In the genomic region with DNA sequence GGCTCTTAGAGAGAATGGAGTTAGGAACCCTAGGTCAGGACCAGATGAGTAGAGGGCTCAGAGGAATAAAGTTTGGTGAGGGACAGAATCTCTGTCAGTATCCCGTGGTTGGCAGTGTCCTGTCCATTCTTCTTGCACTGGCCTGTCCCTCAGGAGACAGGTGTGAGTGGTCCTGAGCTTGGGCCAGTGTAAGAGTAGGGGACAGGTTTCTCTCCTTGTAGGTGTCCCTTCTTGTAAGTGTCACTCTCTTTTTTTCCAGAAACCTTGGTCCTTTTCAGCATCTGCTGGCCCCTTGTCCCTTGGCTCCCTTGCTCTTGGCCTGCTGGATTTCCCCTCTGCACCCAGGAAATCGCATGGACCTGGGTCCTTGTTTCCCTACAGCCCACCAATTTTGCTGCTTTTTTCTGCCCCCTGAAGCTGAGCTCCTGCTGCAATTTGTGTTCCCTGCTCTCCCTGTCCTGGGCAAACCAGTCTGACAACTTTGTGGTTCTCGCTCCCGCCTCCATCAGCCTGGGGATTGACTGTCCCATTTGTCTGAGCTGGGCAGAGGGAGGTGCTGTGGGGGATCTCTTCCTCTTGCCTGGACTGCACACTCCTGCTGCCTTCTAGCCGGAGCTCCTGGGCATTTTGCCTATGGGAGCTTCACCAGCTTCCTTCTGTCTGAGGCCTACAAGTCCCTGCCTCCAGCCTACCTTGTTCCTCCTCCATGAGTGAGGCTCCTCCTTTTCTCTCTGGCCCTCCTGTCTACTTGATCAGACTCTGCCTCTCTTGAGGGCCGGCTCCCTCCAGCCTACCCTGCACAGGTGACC, we compare ENCODE assay signal across 8 cellular contexts. TPM values are rescaled to one million over a fixed set of nuclear protein-coding genes. Genes with fewer than 3 reads are reported as not detected.
DNase-seq lines count a peak whose midpoint lies in the region; ATAC-seq, FAIRE-seq and TF ChIP-seq lines count a peak whose summit lies in the region.

No MANE protein-coding gene starts in this region.

- peak overlapping the region in 1 of 2 donors; percentile 5 for H3K4me3 Mint-ChIP-seq in stimulated activated naive B cell treated with anti-CD40 and anti-IgM and Interleukin-4, amounts not matched to agents 10 μg/mL and 1 μg/mL and 100 μg/mL, for 72 hours

- no peak for TF ChIP-seq EP300 in K562 (IDR thresholded peaks at IDR 0.05; ENCODE audit: low read length)

- H3K4me3 ChIP-seq in K562 (no peak overlapping the region), keratinocyte (ENCODE audit: control insufficient read depth in 2 of 3, extremely low read depth in 1 of 3, insufficient read depth in 2 of 3, low read depth in 1 of 3, low read length in 3 of 3) (peak overlapping the region; percentile 34 to 59 (median 50))

- H3K27ac ChIP-seq in K562 (ENCODE audit: extremely low read depth, low read depth, low read length) (0 out of 3 replicates have a peak overlapping the region, but pooled peaks have one; percentile 5), keratinocyte (ENCODE audit: control insufficient read depth, insufficient read depth, low read length) (peak overlapping the region; percentile 84)

- intact Hi-C loops in K562 (cut with micrococcal nuclease) = no loop called here

- H4K20me1 ChIP-seq in K562 (replicated peaks; ENCODE audit: control insufficient read depth, insufficient read depth, low read length) = peaks cover 30% of the 10 kb centered on the region
- H4K20me1 ChIP-seq in keratinocyte (ENCODE audit: control insufficient read depth, extremely low read depth, insufficient read depth, low read length) = peaks cover 36% of the 10 kb centered on the region

- peak; percentile 40 for FAIRE-seq in K562 (lab: Jason Lieb, UNC)
- FAIRE-seq in keratinocyte (lab: Jason Lieb, UNC) = peak; percentile 87

- H3K36me3 ChIP-seq in K562 (ENCODE audit: control insufficient read depth, insufficient read depth, low read length) (peaks cover 51% of the 10 kb centered on the region), keratinocyte (ENCODE audit: control insufficient read depth in 2 of 2, extremely low read depth in 1 of 2, insufficient read depth in 2 of 2, low read length in 2 of 2) (peaks cover 8 to 15% of the 10 kb centered on the region in 2 experiments)

- CTCF ChIA-PET in K562 (lab: Yijun Ruan, JAX; ENCODE audit: low intra/inter-chr PET ratio) = no interaction called here

- no peak overlapping the region for H2AFZ ChIP-seq in K562 (ENCODE audit: low read depth, low read length)
- no peak overlapping the region for H2AFZ ChIP-seq in keratinocyte (ENCODE audit: control insufficient read depth, low read length)

- H3K79me2 ChIP-seq in K562 (ENCODE audit: control insufficient read depth, insufficient read depth, low read length) = peaks cover 99% of the 10 kb centered on the region
- H3K79me2 ChIP-seq in keratinocyte (ENCODE audit: control insufficient read depth, insufficient read depth, low read length) = peaks cover 98% of the 10 kb centered on the region

- peak overlapping the region; percentile 54 to 83 for H3K9ac ChIP-seq in K562 (ENCODE audit: insufficient read depth in 1 of 2, low read depth in 2 of 2, low read length in 2 of 2)
- peak overlapping the region; percentile 72 for H3K9ac ChIP-seq in keratinocyte (ENCODE audit: control insufficient read depth, extremely low read depth, insufficient read depth, low read length)

- H3K9me1 ChIP-seq in K562 (ENCODE audit: control insufficient read depth, insufficient read depth, low read length) = peaks cover 5% of the 10 kb centered on the region
- peaks cover 10% of the 10 kb centered on the region for H3K9me1 ChIP-seq in keratinocyte (ENCODE audit: control insufficient read depth, extremely low read depth, insufficient read depth, low read length)

- POLR2A ChIA-PET in K562 (lab: Yijun Ruan, JAX) = interaction anchor here (1.0 to 1.2 kb wide), 2 partner anchors 10 to 36 kb away, joined by 3 to 5 read pairs; no protein-coding TSS in a partner anchor

- DNase-seq in DMS79 treated with DMSO at 0.1 percent for 48 hours (lab: John Stamatoyannopoulos, UW) = peak; percentile 76
- peak; percentile 77 for DNase-seq in NCI-H1105 treated with DMSO at 0.1 percent for 48 hours (lab: John Stamatoyannopoulos, UW)
- peak in 1 of 4 experiments; percentile 51 for DNase-seq in K562 (ENCODE audit: extremely low read depth in 1 of 4, low spot score in 3 of 4)
- no peak for DNase-seq in keratinocyte (ENCODE audit: low read depth, low spot score)
- DNase-seq in stimulated activated naive B cell treated with anti-CD40 and anti-IgM and Interleukin-4, amounts not matched to agents 10 μg/mL and 1 μg/mL and 100 μg/mL, for 72 hours = no peak
- no peak for DNase-seq in NCI-H524 (lab: John Stamatoyannopoulos, UW)

- H3K27me3 Mint-ChIP-seq in stimulated activated naive B cell treated with anti-CD40 and anti-IgM and Interleukin-4, amounts not matched to agents 10 μg/mL and 1 μg/mL and 100 μg/mL, for 72 hours = no peaks in the 10 kb centered on the region

- H3K9me3 ChIP-seq in K562 (replicated peaks; ENCODE audit: control insufficient read depth, insufficient read depth, low read depth, low read length) = no peaks in the 10 kb centered on the region
- no peaks in the 10 kb centered on the region for H3K9me3 ChIP-seq in keratinocyte (ENCODE audit: control insufficient read depth, low read depth, low read length)

- H3K27me3 ChIP-seq in K562 (ENCODE audit: control insufficient read depth in 2 of 2, insufficient read depth in 2 of 2, low read length in 2 of 2) (no peaks in the 10 kb centered on the region), keratinocyte (ENCODE audit: control insufficient read depth, extremely low read depth, insufficient read depth, low read length) (no peaks in the 10 kb centered on the region)

- H3K4me1 ChIP-seq in K562 (replicated peaks in 1 of 2; ENCODE audit: control insufficient read depth in 2 of 2, insufficient read depth in 2 of 2, low read length in 2 of 2) (peaks cover 79 to 91% of the 10 kb centered on the region in 2 experiments), keratinocyte (ENCODE audit: control insufficient read depth, extremely low read depth, insufficient read depth, low read length) (peaks cover 97% of the 10 kb centered on the region)

- no TSS peak for BruUV-seq in K562 (replicated peaks; lab: Mats Ljungman, UMichigan)

- in situ Hi-C loops in K562 (cut with MboI) = no loop called here

- dilution Hi-C loops in keratinocyte (cut with MboI; ENCODE audit: extremely low pct_ligation_motif_present, low sequenced_read_pairs) = no loop called here

- H3K4me2 ChIP-seq in K562 (ENCODE audit: insufficient read depth, low read length) = peak overlapping the region; percentile 27; the same call in 1 of the 2 replicates
- H3K4me2 ChIP-seq in keratinocyte (ENCODE audit: control insufficient read depth, extremely low read depth, insufficient read depth, low read depth, low read length) = peak overlapping the region; percentile 83

- H3K4me1 Mint-ChIP-seq in stimulated activated naive B cell treated with anti-CD40 and anti-IgM and Interleukin-4, amounts not matched to agents 10 μg/mL and 1 μg/mL and 100 μg/mL, for 72 hours = peaks cover 74 to 88% of the 10 kb centered on the region in 2 donors

- H3K27ac Mint-ChIP-seq in stimulated activated naive B cell treated with anti-CD40 and anti-IgM and Interleukin-4, amounts not matched to agents 10 μg/mL and 1 μg/mL and 100 μg/mL, for 72 hours = peak overlapping the region; percentile 43

- WGBS in K562 (ENCODE audit: insufficient coverage, low coverage, missing lambda C conversion rate) = 73% methylated on average over 6 of the region's 6 CpGs

- no peak for TF ChIP-seq RAD21 in K562 (CRISPR knock-in tag; conservative IDR thresholded peaks at IDR 0.05 in 1 of 2, IDR thresholded peaks at IDR 0.05 in 1 of 2)

- ATAC-seq in K562 = peak; percentile 16
- peak in 1 of 2 donors; percentile 18 for ATAC-seq in stimulated activated naive B cell treated with anti-CD40 and anti-IgM and Interleukin-4, amounts not matched to agents 10 μg/mL and 1 μg/mL and 100 μg/mL, for 72 hours (replicated peaks)
- ATAC-seq in HG03521 (IDR thresholded peaks at IDR 0.05; ENCODE audit: unreplicated experiment) = no peak
- ATAC-seq in GM21619 (IDR thresholded peaks at IDR 0.05; ENCODE audit: unreplicated experiment) = no peak

- no peak for TF ChIP-seq POLR2A in K562 (conservative IDR thresholded peaks at IDR 0.05)

- TF ChIP-seq CTCF in K562 (IDR thresholded peaks at IDR 0.05 in 2 of 3, conservative IDR thresholded peaks at IDR 0.05 in 1 of 3; ENCODE audit: insufficient read depth in 2 of 3, low read depth in 1 of 3, low read length in 3 of 3) (no peak), keratinocyte (optimal IDR thresholded peaks at IDR 0.05 in 1 of 3, IDR thresholded peaks at IDR 0.05 in 1 of 3, conservative IDR thresholded peaks at IDR 0.05 in 1 of 3; ENCODE audit: extremely low read depth in 1 of 3, insufficient read depth in 2 of 3, low read length in 3 of 3) (peak in 1 of 3 experiments; percentile 37)

- H3K36me3 Mint-ChIP-seq in stimulated activated naive B cell treated with anti-CD40 and anti-IgM and Interleukin-4, amounts not matched to agents 10 μg/mL and 1 μg/mL and 100 μg/mL, for 72 hours = peaks cover 0 to 5% of the 10 kb centered on the region in 2 donors

- H3K9me3 Mint-ChIP-seq in stimulated activated naive B cell treated with anti-CD40 and anti-IgM and Interleukin-4, amounts not matched to agents 10 μg/mL and 1 μg/mL and 100 μg/mL, for 72 hours = no peaks in the 10 kb centered on the region

RNA-seq across cellular contexts. Expression of gene TSPAN14, which starts 6.5 kb away (rescaled TPM):
- 67.3 and 149 TPM in 2 replicates for total RNA-seq in K562 (2011; cell fraction: chromatin; rRNA removed; ENCODE audit: low replicate concordance)
- total RNA-seq in K562 (2011; cell fraction: nucleolus; rRNA removed) = 99.9 and 106 TPM in 2 replicates
- total RNA-seq in K562 (2011; cell fraction: nucleoplasm; rRNA removed) = 117 and 138 TPM in 2 replicates
- total RNA-seq in K562 (2014; rRNA removed) = 22.4 and 33.3 TPM in 2 replicates
- 19.0 and 23.3 TPM in 2 replicates for total RNA-seq in K562 (2014; rRNA removed; fragmentation: Illumina TruSeq; extraction: Trizol)
- 22.5 and 24.4 TPM in 2 replicates for total RNA-seq in K562 (2015; rRNA removed; fragmentation: Illumina TruSeq; extraction: Trizol)
- 89.2 and 92.9 TPM in 2 replicates for total RNA-seq in K562 (2021)
- 42.9 and 65.1 TPM in 2 replicates for polyA plus RNA-seq in K562 (2011; rRNA removed)
- polyA plus RNA-seq in K562 (2011; cell fraction: cytosol; rRNA removed) = 52.8 and 88.0 TPM in 2 replicates
- polyA plus RNA-seq in K562 (2011; cell fraction: nucleus; rRNA removed) = 52.2 and 85.9 TPM in 2 replicates
- polyA plus RNA-seq in K562 (2012) = 44.4 and 57.4 TPM in 2 replicates
- 65.0 and 66.6 TPM in 2 replicates for polyA plus RNA-seq in K562 (2014; fragmentation: Illumina TruSeq; extraction: Trizol)
- 1 to 10 TPM; 5.8 to 6.6 TPM for polyA plus RNA-seq in K562 (2014; fragmentation: Nextera tagmentation; extraction: Ambion mirVana)
- polyA plus RNA-seq in K562 (2014; rRNA removed) = 47.2 and 57.2 TPM in 2 replicates
- polyA minus RNA-seq in K562 (2011; rRNA and poly(A)+ RNA removed) = 21.6 and 45.5 TPM in 2 replicates
- polyA minus RNA-seq in K562 (2011; cell fraction: cytosol; rRNA and poly(A)+ RNA removed) = 28.6 and 45.2 TPM in 2 replicates
- polyA minus RNA-seq in K562 (2011; cell fraction: nucleus; rRNA and poly(A)+ RNA removed) = 20.1 and 21.1 TPM in 2 replicates
- 71.1 to 191 TPM (median 87.0 TPM) in 3 replicates for polyA plus RNA-seq in keratinocyte
- polyA plus RNA-seq in keratinocyte (2011; ENCODE audit: low read depth) = 24.8 TPM
- 64.9 and 73.6 TPM in 2 replicates for polyA plus RNA-seq in keratinocyte (2011; cell fraction: cytosol; rRNA removed)
- polyA plus RNA-seq in keratinocyte (2011; cell fraction: nucleus; rRNA removed) = 286 and 296 TPM in 2 replicates
- polyA plus RNA-seq in keratinocyte (2012; ENCODE audit: low replicate concordance) = 89.0 and 143 TPM in 2 replicates
- polyA minus RNA-seq in keratinocyte = 94.5 to 356 TPM (median 124 TPM) in 3 replicates
- 73.1 TPM for polyA minus RNA-seq in keratinocyte (2011; cell fraction: cytosol; rRNA and poly(A)+ RNA removed)
- polyA minus RNA-seq in keratinocyte (2011; cell fraction: nucleus; rRNA and poly(A)+ RNA removed) = 118 and 190 TPM in 2 replicates

RNA-seq across cellular contexts. Expression of gene PRXL2A, which starts 52.3 kb away (rescaled TPM):
- total RNA-seq in K562 (2011; cell fraction: chromatin; rRNA removed; ENCODE audit: low replicate concordance) = 0.28 and 1.1 TPM in 2 replicates
- total RNA-seq in K562 (2011; cell fraction: nucleolus; rRNA removed) = 0.33 and 0.53 TPM in 2 replicates
- total RNA-seq in K562 (2011; cell fraction: nucleoplasm; rRNA removed) = 0.61 and 0.88 TPM in 2 replicates
- total RNA-seq in K562 (2014; rRNA removed) = 0.14 and 0.41 TPM in 2 replicates
- 0.64 and 0.84 TPM in 2 replicates for total RNA-seq in K562 (2014; rRNA removed; fragmentation: Illumina TruSeq; extraction: Trizol)
- 1.2 and 1.4 TPM in 2 replicates for total RNA-seq in K562 (2015; rRNA removed; fragmentation: Illumina TruSeq; extraction: Trizol)
- total RNA-seq in K562 (2021) = 0.71 and 0.87 TPM in 2 replicates
- polyA plus RNA-seq in K562 (2011; rRNA removed) = 0.14 and 0.75 TPM in 2 replicates
- polyA plus RNA-seq in K562 (2011; cell fraction: cytosol; rRNA removed) = 0.09 and 0.12 TPM in 2 replicates
- 0.11 TPM in 1 of 2 replicates, not detected in the other for polyA plus RNA-seq in K562 (2011; cell fraction: nucleus; rRNA removed)
- polyA plus RNA-seq in K562 (2012) = 1.1 and 1.7 TPM in 2 replicates
- 0.83 and 1.1 TPM in 2 replicates for polyA plus RNA-seq in K562 (2014; fragmentation: Illumina TruSeq; extraction: Trizol)
- under 1 TPM; 0.17 to 0.53 TPM for polyA plus RNA-seq in K562 (2014; fragmentation: Nextera tagmentation; extraction: Ambion mirVana)
- polyA plus RNA-seq in K562 (2014; rRNA removed) = 0.78 and 2.1 TPM in 2 replicates
- polyA minus RNA-seq in K562 (2011; rRNA and poly(A)+ RNA removed) = 0.21 TPM in 1 of 2 replicates, not detected in the other
- 0.38 and 0.55 TPM in 2 replicates for polyA minus RNA-seq in K562 (2011; cell fraction: cytosol; rRNA and poly(A)+ RNA removed)
- polyA minus RNA-seq in K562 (2011; cell fraction: nucleus; rRNA and poly(A)+ RNA removed) = 0.22 TPM in 1 of 2 replicates, not detected in the other
- 50.2 to 71.6 TPM (median 53.3 TPM) in 3 replicates for polyA plus RNA-seq in keratinocyte
- 28.2 TPM for polyA plus RNA-seq in keratinocyte (2011; ENCODE audit: low read depth)
- 40.1 and 45.4 TPM in 2 replicates for polyA plus RNA-seq in keratinocyte (2011; cell fraction: cytosol; rRNA removed)
- polyA plus RNA-seq in keratinocyte (2011; cell fraction: nucleus; rRNA removed) = 39.3 and 51.0 TPM in 2 replicates
- 36.5 and 39.4 TPM in 2 replicates for polyA plus RNA-seq in keratinocyte (2012; ENCODE audit: low replicate concordance)
- polyA minus RNA-seq in keratinocyte = 7.6 to 27.0 TPM (median 20.6 TPM) in 3 replicates
- 16.5 TPM for polyA minus RNA-seq in keratinocyte (2011; cell fraction: cytosol; rRNA and poly(A)+ RNA removed)
- polyA minus RNA-seq in keratinocyte (2011; cell fraction: nucleus; rRNA and poly(A)+ RNA removed) = 11.3 and 24.3 TPM in 2 replicates

Comparison
In these comparisons a context has a peak if more than half of its experiments do, and no peak if none do; other contexts are left out.
1. DNase-seq: peak in DMS79 treated with DMSO at 0.1 percent for 48 hours (single experiment) and NCI-H1105 treated with DMSO at 0.1 percent for 48 hours (single experiment); none in keratinocyte (single experiment), stimulated activated naive B cell treated with anti-CD40 and anti-IgM and Interleukin-4, amounts not matched to agents 10 μg/mL and 1 μg/mL and 100 μg/mL, for 72 hours (single experiment) and NCI-H524 (0 of 2).
2. RNA of gene PRXL2A, which starts 52.3 kb away (polyA plus RNA-seq): 28.2 to 71.6 TPM in keratinocyte; 0.09 to 2.1 TPM in K562; every median in the first group is over 4 times any median in the second.